Comparison of ENCODE assay signal across 1 cellular context in the genomic region with DNA sequence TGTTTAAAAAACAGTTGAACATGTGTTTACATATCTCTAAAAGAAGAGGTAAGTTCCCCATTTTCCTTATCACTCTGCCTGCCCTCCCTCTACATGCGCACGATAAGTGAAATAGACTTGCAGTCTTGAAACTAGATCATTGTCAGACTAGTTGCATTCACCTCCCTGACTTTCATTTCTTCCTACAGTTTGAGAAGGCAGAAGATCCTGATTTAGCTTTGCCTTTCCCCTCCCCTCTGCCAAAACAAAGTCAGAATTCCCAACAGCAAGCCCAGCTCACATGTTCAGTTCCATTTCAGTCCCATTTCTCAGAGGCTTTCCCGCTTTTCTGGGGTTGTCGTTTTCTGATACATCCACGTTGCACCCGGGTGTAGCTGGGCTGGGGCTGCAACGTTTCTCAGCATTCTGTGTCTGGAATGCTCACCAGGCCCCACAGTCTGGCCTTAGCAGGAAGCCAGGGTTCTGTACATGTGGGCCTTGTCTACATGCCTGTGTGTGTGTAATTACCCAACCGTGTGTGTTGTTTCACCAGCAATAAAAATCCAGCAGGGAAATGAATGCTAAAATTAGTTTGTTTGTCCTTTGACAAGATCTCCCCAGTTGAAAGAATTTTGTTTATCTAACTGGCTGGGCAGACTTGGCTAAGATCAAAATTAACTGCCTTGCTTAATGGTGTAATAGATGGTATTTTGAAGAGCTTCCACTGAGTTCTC.
TF ChIP-seq lines count a peak whose summit lies in the region.

No MANE protein-coding gene starts in this region.

TF ChIP-seq in SK-N-SH, 30 proteins besides CTCF, POLR2A, EP300 and RAD21 (continued from another document):
- no peak for TF ChIP-seq FOXJ3 (CRISPR knock-in tag; IDR thresholded peaks at IDR 0.05)
- TF ChIP-seq RFX5 (IDR thresholded peaks at IDR 0.05; ENCODE audit: low read length) = no peak
- no peak for TF ChIP-seq NRF1 (IDR thresholded peaks at IDR 0.05; ENCODE audit: low read depth, low read length)
- no peak for TF ChIP-seq MAX (IDR thresholded peaks at IDR 0.05; ENCODE audit: low read depth)
- no peak for TF ChIP-seq POLR2AphosphoS5 (IDR thresholded peaks at IDR 0.05; ENCODE audit: low read depth, low read length)
- TF ChIP-seq, protein P1, sequence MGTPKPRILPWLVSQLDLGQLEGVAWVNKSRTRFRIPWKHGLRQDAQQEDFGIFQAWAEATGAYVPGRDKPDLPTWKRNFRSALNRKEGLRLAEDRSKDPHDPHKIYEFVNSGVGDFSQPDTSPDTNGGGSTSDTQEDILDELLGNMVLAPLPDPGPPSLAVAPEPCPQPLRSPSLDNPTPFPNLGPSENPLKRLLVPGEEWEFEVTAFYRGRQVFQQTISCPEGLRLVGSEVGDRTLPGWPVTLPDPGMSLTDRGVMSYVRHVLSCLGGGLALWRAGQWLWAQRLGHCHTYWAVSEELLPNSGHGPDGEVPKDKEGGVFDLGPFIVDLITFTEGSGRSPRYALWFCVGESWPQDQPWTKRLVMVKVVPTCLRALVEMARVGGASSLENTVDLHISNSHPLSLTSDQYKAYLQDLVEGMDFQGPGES (IDR thresholded peaks at IDR 0.05; ENCODE audit: low read depth, low read length) = no peak
TF ChIP-seq in SK-N-SH: peak in this region for 0.
